16 cellular contexts compared by ENCODE assay signal in the genomic region with DNA sequence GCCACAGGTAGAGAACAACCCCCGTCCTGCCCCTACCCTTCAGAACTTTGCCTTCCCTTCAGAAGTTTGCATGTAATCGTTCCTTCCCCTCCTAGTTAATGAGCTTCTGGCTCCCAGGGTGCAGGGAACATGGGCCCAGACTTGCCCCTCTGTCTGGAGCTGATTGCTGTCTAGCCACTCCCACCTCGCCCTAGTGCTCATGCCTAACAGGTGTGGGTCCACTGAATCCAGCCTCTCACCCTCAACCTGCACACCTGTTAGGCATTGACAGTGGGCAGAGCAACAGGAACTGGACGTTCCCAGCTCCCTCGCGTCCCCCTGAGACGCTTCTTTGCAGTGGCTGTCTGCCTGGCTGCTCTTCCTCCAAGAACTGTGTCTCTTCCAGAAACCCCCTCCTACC. TPM values are rescaled to one million over a fixed set of nuclear protein-coding genes. Genes with fewer than 3 reads are reported as not detected.
"Had no signal": no experiment of that assay in that cellular context is flagged by ENCODE, and none has a peak within 500 bp of the region (broad histone marks: within the 10 kb centered on the region; RNA-seq: fewer than 3 reads in every experiment).

No MANE protein-coding gene starts in this region.

- H3K9me3 ChIP-seq: left lung, psoas muscle, tibial nerve had no signal

- H3K4me3 ChIP-seq: left lung, psoas muscle, tibial nerve had no signal

- DNase-seq: activated CD4-positive, alpha-beta T cell treated with anti-CD3 and anti-CD28 coated beads, Interleukin-2, amount 50 U/mL, for 4 hours; activated effector memory CD4-positive, alpha-beta T cell treated with Interleukin-2 at 50 U/mL for 16 hours; activated T-cell treated with anti-CD3 and anti-CD28 coated beads, Interleukin-2, amount 50 U/mL, for 1 hour; amniotic stem cell; glutamatergic neuron; left lung; nephron progenitor cell; psoas muscle; stimulated activated CD4-positive, alpha-beta T cell treated with anti-CD3 and anti-CD28 coated beads, Interleukin-2, amount 100 ng/mL, for 24 hours; stimulated activated naive B cell treated with anti-CD40 and anti-IgM and Interleukin-4, amounts not matched to agents 10 μg/mL and 1 μg/mL and 100 μg/mL, for 72 hours; T-helper 2 cell had no signal

- H3K36me3 ChIP-seq: left lung, tibial nerve had no signal

- H3K27me3 ChIP-seq: left lung, tibial nerve had no signal

- H3K27ac ChIP-seq: left lung, psoas muscle, tibial nerve had no signal

- ATAC-seq: activated CD4-positive, CD25-positive, alpha-beta regulatory T cell treated with anti-CD3 and anti-CD28 coated beads, Interleukin-2, amount 50 U/mL, for 24 hours; activated naive CD4-positive, alpha-beta T cell treated with anti-CD3 and anti-CD28 coated beads, Interleukin-2, amount 50 U/mL, for 72 hours; esophagus mucosa; left lung; psoas muscle; sciatic nerve; stimulated activated naive B cell treated with anti-CD40 and anti-IgM and Interleukin-4, amounts not matched to agents 10 μg/mL and 1 μg/mL and 100 μg/mL, for 72 hours had no signal

- H3K4me1 ChIP-seq: left lung, psoas muscle, tibial nerve had no signal

RNA-seq across cellular contexts. Expression of a gene that starts 40.2 kb away (rescaled TPM):
- total RNA-seq: activated naive CD4-positive, alpha-beta T cell treated with anti-CD3 and anti-CD28 coated beads, Interleukin-2, amount 50 U/mL, for 72 hours had no signal
